ENCODE assay signal across 9 cellular contexts in genomic region chr1:54276617-54277450, GRCh38.
DNase-seq lines count a peak whose midpoint lies in the region; ATAC-seq and TF ChIP-seq lines count a peak whose summit lies in the region.
"Had no signal": no experiment of that assay in that cellular context is flagged by ENCODE, and none has a peak within 500 bp of the region (broad histone marks: within the 10 kb centered on the region; RNA-seq: fewer than 3 reads in every experiment).

No MANE protein-coding gene starts in this region.

- intact Hi-C loops in Caco-2 (cut with micrococcal nuclease; ENCODE audit: unreplicated experiment), result loop anchor here (1.0 kb wide), 1 partner anchor 211 kb away; no protein-coding TSS in a partner anchor
- intact Hi-C loops in Right ventricle myocardium superior (cut with DNase I), result loop anchor here (10.0 kb wide), 3 partner anchors 78 to 152 kb away; partner anchors contain the start of gene SSBP3
- intact Hi-C loops in sigmoid colon (cut with DNase I), result loop anchor here (5.0 kb wide), 1 partner anchor 50 kb away; no protein-coding TSS in a partner anchor

- DNase-seq in Caco-2 (peak; percentile 34 to 50), WTC11 (ENCODE audit: low spot score) (no peak), Right ventricle myocardium superior (no peak), sigmoid colon (no peak), NCI-H128 (lab: John Stamatoyannopoulos, UW; ENCODE audit: unreplicated experiment) (no peak), NCI-H69 (lab: John Stamatoyannopoulos, UW) (no peak)

- peaks cover 10% of the 10 kb centered on the region for H3K36me3 Mint-ChIP-seq in Caco-2 (ENCODE audit: insufficient read depth, unreplicated experiment)
- H3K36me3 Mint-ChIP-seq in WTC11, result peaks cover 15% of the 10 kb centered on the region

- WGBS in sigmoid colon, 2 donors, result 49 to 77% methylated on average over 11 of the region's 11 CpGs

- H3K4me1 ChIP-seq in Caco-2, result peaks cover 16% of the 10 kb centered on the region
- peaks cover 0 to 98% (median 90%) of the 10 kb centered on the region in 4 donors for H3K4me1 ChIP-seq in sigmoid colon

- no peaks in the 10 kb centered on the region for H3K9me3 ChIP-seq in Caco-2
- H3K9me3 ChIP-seq in sigmoid colon, result no peaks in the 10 kb centered on the region
- H3K9me3 ChIP-seq: MG63 had no signal

- H3K4me1 Mint-ChIP-seq in Caco-2 (ENCODE audit: low read depth, unreplicated experiment) (peaks cover 11% of the 10 kb centered on the region), WTC11 (peaks cover 47% of the 10 kb centered on the region)

- TF ChIP-seq CTCF in Caco-2 (IDR thresholded peaks at IDR 0.05; ENCODE audit: insufficient read depth in 1 of 2, low read depth in 1 of 2, low read length in 1 of 2, severe bottlenecking in 1 of 2, unreplicated experiment in 1 of 2) (no peak), WTC11 (IDR thresholded peaks at IDR 0.05) (no peak), sigmoid colon (IDR thresholded peaks at IDR 0.05) (no peak)

- peak overlapping the region; percentile 88 to 95 (median 92) for H3K27ac ChIP-seq in sigmoid colon

- H3K36me3 ChIP-seq in Caco-2 (ENCODE audit: control insufficient read depth, insufficient read depth, low read length) (no peaks in the 10 kb centered on the region), sigmoid colon (peaks cover 0 to 13% (median 0%) of the 10 kb centered on the region in 4 donors)
- H3K36me3 ChIP-seq: MG63 had no signal

- H3K27me3 Mint-ChIP-seq in Caco-2 (ENCODE audit: insufficient read depth, unreplicated experiment) (no peaks in the 10 kb centered on the region), WTC11 (ENCODE audit: low read depth) (no peaks in the 10 kb centered on the region)

- TSS peak; percentile 38 for BruUV-seq in Caco-2 (replicated peaks; lab: Mats Ljungman, UMichigan)

- ATAC-seq in WTC11, result no peak
- peak; percentile 62 for ATAC-seq in Right ventricle myocardium superior (ENCODE audit: poor library complexity)
- no peak for ATAC-seq in HG03521 (IDR thresholded peaks at IDR 0.05; ENCODE audit: unreplicated experiment)
- ATAC-seq in GM18502 (IDR thresholded peaks at IDR 0.05; ENCODE audit: poor library complexity, unreplicated experiment), result no peak

- peak overlapping the region; percentile 59 for H3K27ac Mint-ChIP-seq in Caco-2 (ENCODE audit: unreplicated experiment)
- H3K27ac Mint-ChIP-seq in WTC11, result peak overlapping the region; percentile 34

- POLR2A ChIA-PET in Caco-2 (lab: Charles Lee) (no interaction called here), WTC11 (lab: Charles Lee) (no interaction called here)

- H3K4me3 ChIP-seq in Caco-2 (ENCODE audit: low read depth, low read length) (no peak overlapping the region), sigmoid colon (no peak overlapping the region)
- H3K4me3 ChIP-seq: MG63 had no signal

- CTCF ChIA-PET in Caco-2 (lab: Charles Lee) (interaction anchor here (0.8 kb wide), 1 partner anchor 130 kb away, joined by 3 read pairs; no protein-coding TSS in a partner anchor), WTC11 (lab: Charles Lee) (interaction anchor here (1.6 to 7.4 kb wide), 2 partner anchors 33 to 213 kb away, joined by 3 to 59 read pairs; no protein-coding TSS in a partner anchor)

- H3K4me3 Mint-ChIP-seq in Caco-2 (ENCODE audit: unreplicated experiment) (peak overlapping the region; percentile 41), WTC11 (no peak overlapping the region)

- H3K9me3 Mint-ChIP-seq in Caco-2 (ENCODE audit: unreplicated experiment) (no peaks in the 10 kb centered on the region), WTC11 (no peaks in the 10 kb centered on the region)

- H3K27me3 ChIP-seq in Caco-2 (replicated peaks; ENCODE audit: control insufficient read depth, insufficient read depth, low read length), result no peaks in the 10 kb centered on the region
- no peaks in the 10 kb centered on the region for H3K27me3 ChIP-seq in sigmoid colon
- H3K27me3 ChIP-seq: MG63 had no signal

- TF ChIP-seq POLR2A in sigmoid colon (IDR thresholded peaks at IDR 0.05), result no peak

- TF ChIP-seq EP300 in sigmoid colon (IDR thresholded peaks at IDR 0.05), result no peak

TF ChIP-seq in WTC11, 78 proteins besides CTCF, POLR2A, EP300 and RAD21:
- TF ChIP-seq SP1 (CRISPR knock-in tag; conservative IDR thresholded peaks at IDR 0.05), result no peak
- TF ChIP-seq ZNF512 (CRISPR knock-in tag; IDR thresholded peaks at IDR 0.05; ENCODE audit: borderline replicate concordance), result no peak
- no peak for TF ChIP-seq CDX4 (CRISPR knock-in tag; IDR thresholded peaks at IDR 0.05; ENCODE audit: borderline replicate concordance)
- TF ChIP-seq TEAD1 (CRISPR knock-in tag; IDR thresholded peaks at IDR 0.05), result no peak
- TF ChIP-seq ZNF532 (CRISPR knock-in tag; IDR thresholded peaks at IDR 0.05; ENCODE audit: borderline replicate concordance), result no peak
- TF ChIP-seq NFYB (CRISPR knock-in tag; conservative IDR thresholded peaks at IDR 0.05; ENCODE audit: low read depth), result no peak
- TF ChIP-seq ZNF671 (CRISPR knock-in tag; IDR thresholded peaks at IDR 0.05), result no peak
- TF ChIP-seq OVOL2 (CRISPR knock-in tag; IDR thresholded peaks at IDR 0.05; ENCODE audit: borderline replicate concordance), result no peak
- TF ChIP-seq ZNF423 (CRISPR knock-in tag; IDR thresholded peaks at IDR 0.05), result no peak
- TF ChIP-seq, protein P1, sequence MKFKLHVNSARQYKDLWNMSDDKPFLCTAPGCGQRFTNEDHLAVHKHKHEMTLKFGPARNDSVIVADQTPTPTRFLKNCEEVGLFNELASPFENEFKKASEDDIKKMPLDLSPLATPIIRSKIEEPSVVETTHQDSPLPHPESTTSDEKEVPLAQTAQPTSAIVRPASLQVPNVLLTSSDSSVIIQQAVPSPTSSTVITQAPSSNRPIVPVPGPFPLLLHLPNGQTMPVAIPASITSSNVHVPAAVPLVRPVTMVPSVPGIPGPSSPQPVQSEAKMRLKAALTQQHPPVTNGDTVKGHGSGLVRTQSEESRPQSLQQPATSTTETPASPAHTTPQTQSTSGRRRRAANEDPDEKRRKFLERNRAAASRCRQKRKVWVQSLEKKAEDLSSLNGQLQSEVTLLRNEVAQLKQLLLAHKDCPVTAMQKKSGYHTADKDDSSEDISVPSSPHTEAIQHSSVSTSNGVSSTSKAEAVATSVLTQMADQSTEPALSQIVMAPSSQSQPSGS (CRISPR knock-in tag; IDR thresholded peaks at IDR 0.05; ENCODE audit: borderline replicate concordance, low read depth), result no peak
- TF ChIP-seq CREM (CRISPR knock-in tag; IDR thresholded peaks at IDR 0.05), result no peak
- no peak for TF ChIP-seq JUN (CRISPR knock-in tag; IDR thresholded peaks at IDR 0.05)
- no peak for TF ChIP-seq TEAD4 (CRISPR knock-in tag; IDR thresholded peaks at IDR 0.05)
- TF ChIP-seq ZNF219 (CRISPR knock-in tag; IDR thresholded peaks at IDR 0.05; ENCODE audit: borderline replicate concordance), result no peak
- TF ChIP-seq ETV6 (CRISPR knock-in tag; IDR thresholded peaks at IDR 0.05), result no peak
- no peak for TF ChIP-seq ZNF396 (CRISPR knock-in tag; IDR thresholded peaks at IDR 0.05; ENCODE audit: borderline replicate concordance)
- no peak for TF ChIP-seq NFATC4 (CRISPR knock-in tag; IDR thresholded peaks at IDR 0.05)
TF ChIP-seq in WTC11: peak in this region for 0.

Comparison
In these comparisons a context has a peak if more than half of its experiments do, and no peak if none do; other contexts are left out.
1. DNase-seq: peak in Caco-2 (2 of 2); none in WTC11 (single experiment), Right ventricle myocardium superior (single experiment), sigmoid colon (single experiment), NCI-H128 (single experiment) and NCI-H69 (single experiment).